ENCODE assay signal across 8 cellular contexts in genomic region chr17:1005361-1005946, GRCh38. TPM values are rescaled to one million over a fixed set of nuclear protein-coding genes. Genes with fewer than 3 reads are reported as not detected.
A peak's percentile ranks its signal among the peaks of the same experiment; 100 is the strongest.
DNase-seq lines count a peak whose midpoint lies in the region; ATAC-seq and TF ChIP-seq lines count a peak whose summit lies in the region.

No MANE protein-coding gene starts in this region.

- no peak overlapping the region for H2BK5ac ChIP-seq in neuronal stem cell (ENCODE audit: low read length)

- no peak overlapping the region for H3K4me3 ChIP-seq in lower lobe of right lung
- H3K4me3 ChIP-seq in upper lobe of right lung: no peak overlapping the region
- H3K4me3 ChIP-seq in neuronal stem cell (ENCODE audit: low read length in 2 of 2): no peak overlapping the region

- H3K4me1 ChIP-seq in lower lobe of right lung (peaks cover 79% of the 10 kb centered on the region), upper lobe of right lung (peaks cover 62% of the 10 kb centered on the region), neuronal stem cell (ENCODE audit: control insufficient read depth in 2 of 2, insufficient read depth in 1 of 2, low read depth in 1 of 2, low read length in 2 of 2) (no peaks in the 10 kb centered on the region)

- H3K14ac ChIP-seq in neuronal stem cell (ENCODE audit: low read length): no peak overlapping the region

- peaks cover 2% of the 10 kb centered on the region for H3K79me1 ChIP-seq in neuronal stem cell (ENCODE audit: low read depth, low read length)

- no peak overlapping the region for H3K18ac ChIP-seq in neuronal stem cell (ENCODE audit: low read length)

- peak; percentile 12 to 17 for ATAC-seq in lower lobe of right lung
- no peak for ATAC-seq in upper lobe of right lung
- ATAC-seq in HG03432 (IDR thresholded peaks at IDR 0.05; ENCODE audit: unreplicated experiment): no peak

- no peak overlapping the region for H3K4me2 ChIP-seq in neuronal stem cell (ENCODE audit: insufficient read depth, low read length, poor library complexity, severe bottlenecking)

- H3K9me3 ChIP-seq in lower lobe of right lung (no peaks in the 10 kb centered on the region), upper lobe of right lung (no peaks in the 10 kb centered on the region), neuronal stem cell (replicated peaks in 1 of 2; ENCODE audit: control insufficient read depth in 2 of 2, insufficient read depth in 1 of 2, low read depth in 1 of 2, low read length in 2 of 2) (no peaks in the 10 kb centered on the region)

- H3K9ac ChIP-seq in neuronal stem cell (ENCODE audit: low read depth, low read length, poor library complexity): no peak overlapping the region

- no peak overlapping the region for H2AK5ac ChIP-seq in neuronal stem cell (ENCODE audit: low read depth, low read length)

- no peaks in the 10 kb centered on the region for H3K27me3 ChIP-seq in lower lobe of right lung (ENCODE audit: low read depth)
- H3K27me3 ChIP-seq in upper lobe of right lung: no peaks in the 10 kb centered on the region
- H3K27me3 ChIP-seq in neuronal stem cell (ENCODE audit: control insufficient read depth in 3 of 3, insufficient read depth in 3 of 3, low read depth in 1 of 3, low read length in 3 of 3): no peaks in the 10 kb centered on the region

- H3K4ac ChIP-seq in neuronal stem cell (ENCODE audit: low read length): no peak overlapping the region

- TF ChIP-seq CTCF in lower lobe of right lung (IDR thresholded peaks at IDR 0.05) (no peak), upper lobe of right lung (IDR thresholded peaks at IDR 0.05) (no peak)

- no peak overlapping the region for H2BK120ac ChIP-seq in neuronal stem cell (ENCODE audit: low read depth, low read length)

- no peak overlapping the region for H2BK12ac ChIP-seq in neuronal stem cell (ENCODE audit: low read length)

- WGBS in neuronal stem cell (ENCODE audit: extremely low coverage in 2 of 2, insufficient read length in 2 of 2, insufficient replicate concordance in 1 of 2), 2 donors: no CpG with 5 or more reads among the region's 23 CpGs

- no peak overlapping the region for H2BK15ac ChIP-seq in neuronal stem cell (ENCODE audit: low read length)

- peaks cover 94% of the 10 kb centered on the region for H3K36me3 ChIP-seq in lower lobe of right lung
- H3K36me3 ChIP-seq in upper lobe of right lung: peaks cover 90% of the 10 kb centered on the region
- H3K36me3 ChIP-seq in neuronal stem cell (replicated peaks in 1 of 2; ENCODE audit: control insufficient read depth in 2 of 2, insufficient read depth in 2 of 2, low read length in 2 of 2): peaks cover 64 to 86% of the 10 kb centered on the region in 2 donors

- intact Hi-C loops in lower lobe of right lung (cut with DNase I): no loop called here
- intact Hi-C loops in upper lobe of right lung (cut with DNase I): no loop called here

- no peak overlapping the region for H4K8ac ChIP-seq in neuronal stem cell (ENCODE audit: low read depth, low read length)

- no peak overlapping the region for H3K23ac ChIP-seq in neuronal stem cell (ENCODE audit: low read depth, low read length, poor library complexity)

- peak; percentile 50 for DNase-seq in AG20443 (ENCODE audit: low spot score)
- peak; percentile 63 for DNase-seq in NCI-H1105 (lab: John Stamatoyannopoulos, UW)
- peak; percentile 90 for DNase-seq in cerebellar cortex (ENCODE audit: low spot score)
- no peak for DNase-seq in lower lobe of right lung
- DNase-seq in upper lobe of right lung: no peak
- no peak for DNase-seq in SK-N-DZ (ENCODE audit: low spot score)
- no peak for DNase-seq in neuronal stem cell (ENCODE audit: low spot score)

- H3K27ac ChIP-seq in lower lobe of right lung (peak overlapping the region; percentile 81), upper lobe of right lung (peak overlapping the region; percentile 73), neuronal stem cell (replicated peaks; ENCODE audit: low read length) (no peak overlapping the region)

- no peak overlapping the region for H2AFZ ChIP-seq in neuronal stem cell (ENCODE audit: low read length)

- H4K91ac ChIP-seq in neuronal stem cell (ENCODE audit: low read depth, low read length, poor library complexity): no peak overlapping the region

RNA-seq across cellular contexts. Expression of gene TIMM22, which starts 8.5 kb away (rescaled TPM):
- total RNA-seq in lower lobe of right lung (9.1 TPM), upper lobe of right lung (10.7 TPM)
- 22.8 and 23.7 TPM in 2 replicates for polyA plus RNA-seq in SK-N-DZ (2014; cell fraction: cytosol; rRNA removed)
- 11.7 and 12.1 TPM in 2 replicates for polyA plus RNA-seq in SK-N-DZ (2014; cell fraction: nucleus; rRNA removed)
- polyA plus RNA-seq in neuronal stem cell (2013, experiment 1 of 2): 9.5 TPM
- 9.6 TPM for polyA plus RNA-seq in neuronal stem cell (2013, experiment 2 of 2)

RNA-seq across cellular contexts. Expression of gene NXN, which starts 25.9 kb away (rescaled TPM):
- 42.6 TPM for total RNA-seq in lower lobe of right lung
- 57.3 TPM for total RNA-seq in upper lobe of right lung
- polyA plus RNA-seq in SK-N-DZ (2014; cell fraction: cytosol; rRNA removed): 28.3 and 36.7 TPM in 2 replicates
- polyA plus RNA-seq in SK-N-DZ (2014; cell fraction: nucleus; rRNA removed): 7.0 and 11.4 TPM in 2 replicates
- 68.2 TPM for polyA plus RNA-seq in neuronal stem cell (2013, experiment 1 of 2)
- 67.4 TPM for polyA plus RNA-seq in neuronal stem cell (2013, experiment 2 of 2)

Comparison
In these comparisons a context has a peak if more than half of its experiments do, and no peak if none do; other contexts are left out.
1. DNase-seq: peak in AG20443 (single experiment), NCI-H1105 (single experiment) and cerebellar cortex (single experiment); none in lower lobe of right lung (single experiment), upper lobe of right lung (single experiment), SK-N-DZ (single experiment) and neuronal stem cell (single experiment).
2. ATAC-seq: peak in lower lobe of right lung (2 of 2); none in upper lobe of right lung (single experiment) and HG03432 (single experiment).